In the genomic region with DNA sequence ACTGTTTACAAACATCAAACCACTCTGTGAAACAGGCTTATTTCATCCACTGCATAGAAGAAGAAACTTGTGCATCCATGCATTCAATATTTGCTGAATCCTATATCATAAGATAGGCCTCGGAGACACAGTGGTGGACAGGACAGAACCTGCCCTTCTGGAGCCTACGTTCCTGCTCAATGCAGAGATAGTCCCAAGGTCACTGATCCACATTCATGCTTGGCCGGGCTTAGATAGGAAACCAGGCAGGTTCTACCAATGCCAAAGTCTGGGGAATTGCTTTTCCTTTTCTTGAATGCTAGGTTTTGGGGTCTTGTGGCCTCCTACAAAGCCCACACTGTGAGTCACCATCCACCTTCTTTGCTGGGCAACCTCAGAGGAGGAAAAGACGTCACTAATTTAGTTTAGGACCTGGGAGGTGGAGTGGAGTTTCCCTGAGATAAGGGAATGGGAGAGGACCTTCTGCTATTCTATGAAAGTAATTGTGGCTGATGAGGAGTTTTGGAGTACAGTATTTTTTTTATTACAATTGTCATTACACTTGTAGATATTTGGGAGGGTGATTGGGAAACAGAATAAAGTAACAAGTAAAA, we compare ENCODE assay signal across 1 cellular context.
TF ChIP-seq lines count a peak whose summit lies in the region.

No MANE protein-coding gene starts in this region.

TF ChIP-seq in IMR-90, 13 proteins besides CTCF, POLR2A, EP300 and RAD21 (continued from another document):
- TF ChIP-seq MAZ (IDR thresholded peaks at IDR 0.05; ENCODE audit: borderline replicate concordance, low read depth, low read length) (no peak), MAFK (IDR thresholded peaks at IDR 0.05; ENCODE audit: low read depth, low read length) (no peak), SMC3 (IDR thresholded peaks at IDR 0.05; ENCODE audit: low read depth, low read length) (no peak)
